In the genomic region with DNA sequence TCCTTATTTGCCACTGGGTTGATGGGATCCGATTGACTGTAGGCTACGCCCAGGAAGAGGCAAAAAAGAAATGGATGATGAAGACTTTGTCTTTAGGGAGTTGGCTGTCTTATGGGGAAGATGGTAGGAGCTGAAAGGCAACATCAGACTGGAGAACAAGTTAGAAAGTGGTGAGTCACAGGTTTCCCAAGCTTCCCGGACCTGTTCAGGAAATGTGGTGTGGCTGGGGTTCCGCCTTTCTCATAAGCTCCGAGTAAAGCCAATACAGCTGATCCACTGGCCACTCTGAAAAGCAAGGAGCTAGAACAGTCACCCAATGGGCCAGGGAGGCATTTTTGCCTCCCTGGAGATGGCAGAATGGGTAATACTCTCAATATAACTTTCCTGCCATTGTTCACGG, we compare ENCODE assay signal across 24 cellular contexts.
DNase-seq lines count a peak whose midpoint lies in the region; ATAC-seq and TF ChIP-seq lines count a peak whose summit lies in the region.
"Had no signal": no experiment of that assay in that cellular context is flagged by ENCODE, and none has a peak within 500 bp of the region (broad histone marks: within the 10 kb centered on the region; RNA-seq: fewer than 3 reads in every experiment).

No MANE protein-coding gene starts in this region.

- peak overlapping the region; percentile 24; the same call in 1 of the 2 replicates for H3K18ac ChIP-seq in IMR-90 (ENCODE audit: low read depth, low read length)
- H3K18ac ChIP-seq in trophoblast cell (ENCODE audit: low read length) = no peak overlapping the region

- H3K56ac ChIP-seq in IMR-90 (ENCODE audit: extremely low read depth, insufficient read depth, low read length) = no peak overlapping the region

- H3K23ac ChIP-seq in IMR-90 (ENCODE audit: low read depth, low read length) (no peak overlapping the region), trophoblast cell (ENCODE audit: low read length) (no peak overlapping the region)

- no peaks in the 10 kb centered on the region for H3K36me3 Mint-ChIP-seq in T-helper 2 cell treated with Interferon-gamma antibody and Interleukin-4, amounts not matched to agents 5 μg/mL and 100 μg/mL, for 36 hours (ENCODE audit: low read depth)
- H3K36me3 Mint-ChIP-seq: neural progenitor cell had no signal

- H3K4ac ChIP-seq in IMR-90 (ENCODE audit: low read depth, low read length) = no peak overlapping the region; the same call in 1 of the 2 replicates
- H3K4ac ChIP-seq in trophoblast cell (ENCODE audit: low read depth, low read length) = no peak overlapping the region

- intact Hi-C loops in IMR-90 (cut with micrococcal nuclease) (no loop called here), body of pancreas (cut with DNase I) (no loop called here)

- H3K4me3 Mint-ChIP-seq in T-helper 2 cell treated with Interferon-gamma antibody and Interleukin-4, amounts not matched to agents 5 μg/mL and 100 μg/mL, for 36 hours = no peak overlapping the region
- H3K4me3 Mint-ChIP-seq: activated CD8-positive, alpha-beta T cell treated with anti-CD3 and anti-CD28 coated beads, Interleukin-2, amount 10 ng/mL, durations not matched to agents 7 days and 5 days; neural progenitor cell had no signal

- H3K4me2 ChIP-seq in IMR-90 (ENCODE audit: low read depth, low read length) (no peak overlapping the region), trophoblast cell (ENCODE audit: low read length) (no peak overlapping the region)
- H3K4me2 ChIP-seq: neural progenitor cell had no signal

- WGBS in IMR-90 (ENCODE audit: extremely low coverage in 2 of 2, insufficient read length in 1 of 2), 2 experiments = 88% methylated on average over 4 of the region's 6 CpGs; no CpG with 5 or more reads in 1 of the 2 experiments
- no CpG with 5 or more reads among the region's 6 CpGs for WGBS in trophoblast cell (ENCODE audit: extremely low coverage, insufficient coverage, insufficient read length)
- WGBS in body of pancreas, 2 donors = 76 to 77% methylated on average over 6 of the region's 6 CpGs

- H3K79me2 ChIP-seq in trophoblast cell (ENCODE audit: control insufficient read depth, insufficient read depth, low read length, poor library complexity) = no peaks in the 10 kb centered on the region

- no peaks in the 10 kb centered on the region for H3K36me3 ChIP-seq in IMR-90 (ENCODE audit: control insufficient read depth, insufficient read depth, low read length)
- no peaks in the 10 kb centered on the region for H3K36me3 ChIP-seq in brain microvascular endothelial cell (replicated peaks)
- no peaks in the 10 kb centered on the region for H3K36me3 ChIP-seq in trophoblast cell (ENCODE audit: control insufficient read depth in 1 of 2, insufficient read depth in 2 of 2, low read length in 2 of 2)
- H3K36me3 ChIP-seq in body of pancreas (replicated peaks in 1 of 2; ENCODE audit: insufficient read depth in 1 of 2, low read depth in 2 of 2) = no peaks in the 10 kb centered on the region
- H3K36me3 ChIP-seq: neural progenitor cell, prostate gland, upper lobe of left lung had no signal

- peak overlapping the region; percentile 39; the same call in 1 of the 2 replicates for H3K14ac ChIP-seq in IMR-90 (replicated peaks; ENCODE audit: low read depth, low read length)
- H3K14ac ChIP-seq in trophoblast cell (ENCODE audit: low read length) = no peak overlapping the region

- H3K9me3 Mint-ChIP-seq in T-helper 2 cell treated with Interferon-gamma antibody and Interleukin-4, amounts not matched to agents 5 μg/mL and 100 μg/mL, for 36 hours = no peaks in the 10 kb centered on the region
- H3K9me3 Mint-ChIP-seq: neural progenitor cell had no signal

- BruUV-seq in IMR-90 (replicated peaks; lab: Mats Ljungman, UMichigan) = no TSS peak

- H3K4me3 ChIP-seq in IMR-90 (ENCODE audit: insufficient read depth, low read depth, low read length) (no peak overlapping the region), brain microvascular endothelial cell (ENCODE audit: low read depth, low read length) (no peak overlapping the region), fibroblast of mammary gland (ENCODE audit: control insufficient read depth, low read depth, low read length) (no peak overlapping the region), trophoblast cell (ENCODE audit: low read depth, low read length) (no peak overlapping the region), body of pancreas (no peak overlapping the region)
- H3K4me3 ChIP-seq: neural progenitor cell, prostate gland, upper lobe of left lung had no signal

- no peaks in the 10 kb centered on the region for H3K27me3 Mint-ChIP-seq in T-helper 2 cell treated with Interferon-gamma antibody and Interleukin-4, amounts not matched to agents 5 μg/mL and 100 μg/mL, for 36 hours (ENCODE audit: low read depth)

- H3K27ac ChIP-seq in IMR-90 (ENCODE audit: insufficient read depth, low read length) = no peak overlapping the region
- H3K27ac ChIP-seq in brain microvascular endothelial cell = no peak overlapping the region
- no peak overlapping the region for H3K27ac ChIP-seq in trophoblast cell (ENCODE audit: low read depth, low read length)
- H3K27ac ChIP-seq in body of pancreas = no peak overlapping the region
- H3K27ac ChIP-seq: neural progenitor cell, prostate gland, upper lobe of left lung had no signal

- H2AK5ac ChIP-seq in IMR-90 (ENCODE audit: low read depth, low read length) = peak overlapping the region; percentile 74; the same call in 1 of the 2 replicates
- no peak overlapping the region for H2AK5ac ChIP-seq in trophoblast cell (ENCODE audit: low read length)

- H4K91ac ChIP-seq in IMR-90 (ENCODE audit: insufficient read depth, low read depth, low read length) (no peak overlapping the region; the same call in 1 of the 2 replicates), trophoblast cell (ENCODE audit: low read depth, low read length) (no peak overlapping the region)

- ATAC-seq in IMR-90 (ENCODE audit: low read depth) (no peak), GM19035 (IDR thresholded peaks at IDR 0.05; ENCODE audit: unreplicated experiment) (no peak), GM21360 (IDR thresholded peaks at IDR 0.05; ENCODE audit: unreplicated experiment) (no peak), body of pancreas (no peak)
- ATAC-seq: activated CD4-positive, CD25-positive, alpha-beta regulatory T cell treated with anti-CD3 and anti-CD28 coated beads, Interleukin-2, amount 50 U/mL, for 24 hours; activated CD8-positive, alpha-beta T cell treated with anti-CD3 and anti-CD28 coated beads, Interleukin-2, amount 10 ng/mL, durations not matched to agents 7 days and 5 days; stimulated activated naive CD8-positive, alpha-beta T cell treated with anti-CD3 and anti-CD28 coated beads, Interleukin-15, Interleukin-2, amounts not matched to agents 100 U/mL and 50 U/mL, for 24 hours had no signal

- in situ Hi-C loops in IMR-90 (cut with MboI; ENCODE audit: low sequenced_read_pairs) = no loop called here
- in situ Hi-C loops in brain microvascular endothelial cell (cut with HindIII; ENCODE audit: low pct_ligation_motif_present, low sequenced_read_pairs) = no loop called here

- peak overlapping the region; percentile 73; the same call in 2 of the 3 replicates for H2BK15ac ChIP-seq in IMR-90 (ENCODE audit: low read depth, low read length)

- no peak overlapping the region for H3K27ac Mint-ChIP-seq in T-helper 2 cell treated with Interferon-gamma antibody and Interleukin-4, amounts not matched to agents 5 μg/mL and 100 μg/mL, for 36 hours
- H3K27ac Mint-ChIP-seq: activated CD8-positive, alpha-beta T cell treated with anti-CD3 and anti-CD28 coated beads, Interleukin-2, amount 10 ng/mL, durations not matched to agents 7 days and 5 days; neural progenitor cell had no signal

- CTCF ChIA-PET in IMR-90 (lab: Yijun Ruan, JAX) = interaction anchor here (0.6 kb wide), 1 partner anchor 66 kb away, joined by 3 read pairs; no protein-coding TSS in a partner anchor

- TF ChIP-seq CTCF in IMR-90 (conservative IDR thresholded peaks at IDR 0.05; ENCODE audit: low read depth, low read length) (no peak), brain microvascular endothelial cell (IDR thresholded peaks at IDR 0.05; ENCODE audit: low read depth, low read length, missing control alignments) (no peak), fibroblast of mammary gland (conservative IDR thresholded peaks at IDR 0.05; ENCODE audit: control insufficient read depth, insufficient read depth, low read depth, low read length) (no peak), body of pancreas (IDR thresholded peaks at IDR 0.05) (no peak)

- H3K4me1 Mint-ChIP-seq in T-helper 2 cell treated with Interferon-gamma antibody and Interleukin-4, amounts not matched to agents 5 μg/mL and 100 μg/mL, for 36 hours (ENCODE audit: low read depth) = no peaks in the 10 kb centered on the region

- no peak for TF ChIP-seq POLR2A in IMR-90 (IDR thresholded peaks at IDR 0.05; ENCODE audit: low read depth, low read length)
- TF ChIP-seq POLR2A in body of pancreas (IDR thresholded peaks at IDR 0.05) = no peak

- H2BK5ac ChIP-seq in IMR-90 (ENCODE audit: low read depth, low read length, poor library complexity, severe bottlenecking) = no peak overlapping the region
- H2BK5ac ChIP-seq in trophoblast cell (ENCODE audit: low read depth, low read length, poor library complexity) = no peak overlapping the region

- no peaks in the 10 kb centered on the region for H4K20me1 ChIP-seq in IMR-90 (ENCODE audit: insufficient read depth, low read length)

- peak overlapping the region; percentile 71 for H2BK120ac ChIP-seq in IMR-90 (ENCODE audit: low read depth, low read length)
- H2BK120ac ChIP-seq in trophoblast cell (ENCODE audit: insufficient read depth, low read length, poor library complexity) = no peak overlapping the region

- H3K9ac ChIP-seq in IMR-90 (ENCODE audit: low read depth, low read length) (no peak overlapping the region), trophoblast cell (ENCODE audit: low read length) (no peak overlapping the region)
- H3K9ac ChIP-seq: neural progenitor cell had no signal

- POLR2A ChIA-PET in IMR-90 (lab: Charles Lee; ENCODE audit: unreplicated experiment) = no interaction called here

- H3K9me1 ChIP-seq in IMR-90 (ENCODE audit: insufficient read depth, low read length) = peaks cover 22% of the 10 kb centered on the region

- dilution Hi-C loops in IMR-90 (cut with HindIII; ENCODE audit: low sequenced_read_pairs, unreplicated experiment) = no loop called here

- 0 out of 2 replicates have a peak overlapping the region, but pooled peaks have one; percentile 4 for H4K5ac ChIP-seq in IMR-90 (ENCODE audit: low read depth, low read length)

- no peak for TF ChIP-seq RAD21 in IMR-90 (IDR thresholded peaks at IDR 0.05; ENCODE audit: low read length)

- H3K4me1 ChIP-seq in IMR-90 (ENCODE audit: control insufficient read depth, insufficient read depth, low read length) = peaks cover 28% of the 10 kb centered on the region
- H3K4me1 ChIP-seq in trophoblast cell (ENCODE audit: control insufficient read depth in 1 of 2, insufficient read depth in 2 of 2, low read length in 2 of 2) = peaks cover 11 to 18% of the 10 kb centered on the region in 2 experiments
- H3K4me1 ChIP-seq in body of pancreas = no peaks in the 10 kb centered on the region
- H3K4me1 ChIP-seq: neural progenitor cell, prostate gland, upper lobe of left lung had no signal

- H2BK12ac ChIP-seq in trophoblast cell (ENCODE audit: low read length) = no peak overlapping the region

- H3K79me1 ChIP-seq in IMR-90 (ENCODE audit: low read depth in 1 of 2, low read length in 2 of 2) (no peaks in the 10 kb centered on the region), trophoblast cell (ENCODE audit: low read length) (peaks cover 4% of the 10 kb centered on the region)

- peak overlapping the region; percentile 53 for H2BK20ac ChIP-seq in IMR-90 (ENCODE audit: low read depth, low read length)

- H4K8ac ChIP-seq in IMR-90 (ENCODE audit: low read depth in 2 of 2, low read length in 2 of 2) (peak overlapping the region in 1 of 2 experiments; percentile 49; a peak in 1 of 4 replicates), trophoblast cell (ENCODE audit: low read depth, low read length) (no peak overlapping the region)

- no peak overlapping the region for H4K12ac ChIP-seq in trophoblast cell (ENCODE audit: low read depth, low read length)

- no peak overlapping the region for H2AK9ac ChIP-seq in IMR-90 (replicated peaks; ENCODE audit: low read depth, low read length, poor library complexity)

- H3K9me3 ChIP-seq in IMR-90 (ENCODE audit: control insufficient read depth, insufficient read depth, low read length) = no peaks in the 10 kb centered on the region
- H3K9me3 ChIP-seq in trophoblast cell (ENCODE audit: insufficient read depth, low read depth, low read length) = peaks cover 7% of the 10 kb centered on the region
- no peaks in the 10 kb centered on the region for H3K9me3 ChIP-seq in body of pancreas
- H3K9me3 ChIP-seq: prostate gland, upper lobe of left lung had no signal

- H3K27me3 ChIP-seq in IMR-90 (ENCODE audit: control insufficient read depth, insufficient read depth, low read length) (no peaks in the 10 kb centered on the region), brain microvascular endothelial cell (replicated peaks) (no peaks in the 10 kb centered on the region), trophoblast cell (ENCODE audit: insufficient read depth, low read length) (no peaks in the 10 kb centered on the region), body of pancreas (no peaks in the 10 kb centered on the region)
- H3K27me3 ChIP-seq: neural progenitor cell, upper lobe of left lung had no signal

- H2AFZ ChIP-seq in IMR-90 (replicated peaks; ENCODE audit: low read length, poor library complexity) (no peak overlapping the region), trophoblast cell (ENCODE audit: insufficient read depth, low read length, poor library complexity) (no peak overlapping the region)
- H2AFZ ChIP-seq: neural progenitor cell had no signal

- DNase-seq in IMR-90 (peak; percentile 67), brain microvascular endothelial cell (peak; percentile 74), fibroblast of mammary gland (ENCODE audit: low read depth) (peak; percentile 83), trophoblast cell (peak; percentile 19 to 28), body of pancreas (no peak)
- DNase-seq in T-helper 2 cell treated with Interferon-gamma antibody and Interleukin-4, amounts not matched to agents 5 μg/mL and 100 μg/mL, for 36 hours (ENCODE audit: low spot score) = no peak
- DNase-seq: activated CD8-positive, alpha-beta T cell treated with anti-CD3 and anti-CD28 coated beads, Interleukin-2, amount 10 ng/mL, durations not matched to agents 7 days and 5 days; activated naive CD4-positive, alpha-beta T cell treated with anti-CD3 and anti-CD28 coated beads, Interleukin-2, amount 50 U/mL, for 16 hours; activated T-cell treated with anti-CD3 and anti-CD28 coated beads, Interleukin-2, amount 50 U/mL, for 48 hours; head of caudate nucleus; Karpas-422; NCI-H1092 treated with DMSO at 0.1 percent for 48 hours; NCI-H2029; RPMI8226; small intestine; stimulated activated CD4-positive, alpha-beta T cell treated with anti-CD3 and anti-CD28 coated beads, Interleukin-2, amount 100 ng/mL, for 48 hours; stimulated activated naive CD8-positive, alpha-beta T cell treated with anti-CD3 and anti-CD28 coated beads, Interleukin-15, Interleukin-2, amounts not matched to agents 100 U/mL and 50 U/mL, for 24 hours; T1000; upper lobe of left lung had no signal

Comparison
In these comparisons a context has a peak if more than half of its experiments do, and no peak if none do; other contexts are left out.
1. DNase-seq: peak in IMR-90 (single experiment), brain microvascular endothelial cell (single experiment), fibroblast of mammary gland (single experiment) and trophoblast cell (2 of 2); none in T-helper 2 cell treated with Interferon-gamma antibody and Interleukin-4, amounts not matched to agents 5 μg/mL and 100 μg/mL, for 36 hours (single experiment) and body of pancreas (0 of 4).